Comparison of ENCODE assay signal across 26 cellular contexts in genomic region chr11:7899418-7899817, GRCh38.
"Had no signal": no experiment of that assay in that cellular context is flagged by ENCODE, and none has a peak within 500 bp of the region (broad histone marks: within the 10 kb centered on the region; RNA-seq: fewer than 3 reads in every experiment).

No MANE protein-coding gene starts in this region.

- H3K9me3 ChIP-seq: colonic mucosa, gastroesophageal sphincter, left lung, prostate gland, right atrium auricular region, suprapubic skin, transverse colon, vagina had no signal

- H3K36me3 ChIP-seq: colonic mucosa, gastroesophageal sphincter, heart right ventricle, left lung, prostate gland, right atrium auricular region, suprapubic skin, transverse colon, vagina had no signal

- DNase-seq: colonic mucosa; effector memory CD4-positive, alpha-beta T cell; foreskin fibroblast; glutamatergic neuron; heart right ventricle; hippocampal formation; left cardiac atrium; left lung; mesenchymal stem cell; midbrain; naive thymus-derived CD4-positive, alpha-beta T cell; nucleus accumbens; stimulated activated CD4-positive, alpha-beta T cell treated with anti-CD3 and anti-CD28 coated beads, Interleukin-12 subunit alpha, Interleukin-12 subunit beta, amount 100 ng/mL, for 4 hours; stimulated activated CD4-positive, alpha-beta T cell treated with anti-CD3 and anti-CD28 coated beads, Interleukin-1b, Interleukin-23, amount 100 ng/mL, for 48 hours; stimulated activated CD4-positive, alpha-beta T cell treated with anti-CD3 and anti-CD28 coated beads, Interleukin-4, amount 100 ng/mL, for 1 hour; stimulated activated CD8-positive, alpha-beta memory T cell treated with anti-CD3 and anti-CD28 coated beads, Interleukin-4, amount 100 ng/mL, for 48 hours; stimulated activated naive CD4-positive, alpha-beta T cell; stimulated activated naive CD8-positive, alpha-beta T cell treated with anti-CD3 and anti-CD28 coated beads, Interleukin-15, amount 100 ng/mL, for 72 hours; transverse colon had no signal

- ATAC-seq: gastroesophageal sphincter; heart right ventricle; left cardiac atrium; left lung; naive thymus-derived CD4-positive, alpha-beta T cell; sciatic nerve; stimulated activated naive CD8-positive, alpha-beta T cell treated with anti-CD3 and anti-CD28 coated beads, Interleukin-15, amount 100 ng/mL, for 72 hours had no signal

- H3K27ac ChIP-seq: colonic mucosa, gastroesophageal sphincter, heart right ventricle, left lung, prostate gland, right atrium auricular region, suprapubic skin, transverse colon, vagina had no signal

- H3K4me3 ChIP-seq: colonic mucosa, gastroesophageal sphincter, heart right ventricle, left lung, prostate gland, right atrium auricular region, smooth muscle cell, suprapubic skin, transverse colon, vagina had no signal

- H3K27me3 ChIP-seq: colonic mucosa, left lung, right atrium auricular region, suprapubic skin, transverse colon, vagina had no signal
